ENCODE assay signal across 8 cellular contexts in genomic region chr10:14958872-14959220, GRCh38. TPM values are rescaled to one million over a fixed set of nuclear protein-coding genes. Genes with fewer than 3 reads are reported as not detected.
A peak's percentile ranks its signal among the peaks of the same experiment; 100 is the strongest.
DNase-seq lines count a peak whose midpoint lies in the region; ATAC-seq and TF ChIP-seq lines count a peak whose summit lies in the region.

No MANE protein-coding gene starts in this region.

- peaks cover 0 to 23% of the 10 kb centered on the region in 2 donors for H3K4me1 ChIP-seq in left lung
- peaks cover 4% of the 10 kb centered on the region for H3K4me1 ChIP-seq in testis

- H3K4me1 Mint-ChIP-seq in T-helper 2 cell treated with Interferon-gamma antibody and Interleukin-4, amounts not matched to agents 5 μg/mL and 100 μg/mL, for 36 hours (ENCODE audit: low read depth), result peaks cover 28% of the 10 kb centered on the region

- TF ChIP-seq CTCF in left lung (IDR thresholded peaks at IDR 0.05), result no peak
- no peak for TF ChIP-seq CTCF in testis (IDR thresholded peaks at IDR 0.05)

- DNase-seq in T-helper 2 cell treated with Interferon-gamma antibody and Interleukin-4, amounts not matched to agents 5 μg/mL and 100 μg/mL, for 36 hours (ENCODE audit: low spot score), result no peak
- DNase-seq in T-helper 2 cell (no peak), left lung (no peak), testis (no peak), dedifferentiated amniotic fluid mesenchymal stem cell (ENCODE audit: extremely low spot score) (no peak), 8988T (no peak), SW480 (ENCODE audit: low spot score) (no peak)

- peak overlapping the region; percentile 98 for H3K27ac Mint-ChIP-seq in T-helper 2 cell treated with Interferon-gamma antibody and Interleukin-4, amounts not matched to agents 5 μg/mL and 100 μg/mL, for 36 hours

- H3K27ac ChIP-seq in angular gyrus (ENCODE audit: low read depth, low read length) (peak overlapping the region; percentile 98), left lung (peak overlapping the region; percentile 96), testis (peak overlapping the region; percentile 93 to 98)

- H3K9me3 ChIP-seq in left lung (no peaks in the 10 kb centered on the region), testis (no peaks in the 10 kb centered on the region)

- peak overlapping the region; percentile 80 to 95 for H3K4me3 ChIP-seq in left lung
- peak overlapping the region; percentile 82 for H3K4me3 ChIP-seq in testis

- H3K9me3 Mint-ChIP-seq in T-helper 2 cell treated with Interferon-gamma antibody and Interleukin-4, amounts not matched to agents 5 μg/mL and 100 μg/mL, for 36 hours, result no peaks in the 10 kb centered on the region

- peak overlapping the region; percentile 97 for H3K4me3 Mint-ChIP-seq in T-helper 2 cell treated with Interferon-gamma antibody and Interleukin-4, amounts not matched to agents 5 μg/mL and 100 μg/mL, for 36 hours

- H3K36me3 Mint-ChIP-seq in T-helper 2 cell treated with Interferon-gamma antibody and Interleukin-4, amounts not matched to agents 5 μg/mL and 100 μg/mL, for 36 hours (ENCODE audit: low read depth), result peaks cover 1% of the 10 kb centered on the region

- H3K36me3 ChIP-seq in left lung (no peaks in the 10 kb centered on the region), testis (ENCODE audit: low read depth, missing control alignments) (no peaks in the 10 kb centered on the region)

- no peaks in the 10 kb centered on the region for H3K27me3 ChIP-seq in left lung
- no peaks in the 10 kb centered on the region for H3K27me3 ChIP-seq in testis

- ATAC-seq in left lung, result no peak

- WGBS in testis, 2 donors, result 29 to 32% methylated on average over 12 of the region's 12 CpGs

- H3K27me3 Mint-ChIP-seq in T-helper 2 cell treated with Interferon-gamma antibody and Interleukin-4, amounts not matched to agents 5 μg/mL and 100 μg/mL, for 36 hours (ENCODE audit: low read depth), result no peaks in the 10 kb centered on the region

- intact Hi-C loops in left lung (cut with DNase I), result no loop called here
- intact Hi-C loops in testis (cut with DNase I; ENCODE audit: low total_unique reads), result loop anchor here (10.0 kb wide), 1 partner anchor 136 kb away; the partner anchor contains the start of gene RPP38

- no peak for TF ChIP-seq POLR2A in testis (IDR thresholded peaks at IDR 0.05)

RNA-seq across cellular contexts. Expression of gene MEIG1, which starts 0.3 kb away (rescaled TPM):
- total RNA-seq in left lung (not detected), testis (1 to 10 TPM; 3.6 to 7.8 TPM)
- 33.1 TPM for polyA plus RNA-seq in testis (ENCODE audit: insufficient read depth, low read depth, low replicate concordance)

RNA-seq across cellular contexts. Expression of gene DCLRE1C, which starts 5.0 kb away (rescaled TPM):
- 10 to 100 TPM in 1 of 2 donors, 1 to 10 TPM in 1; 8.3 to 11.0 TPM for total RNA-seq in left lung
- 1 to 10 TPM; 4.6 to 5.1 TPM for total RNA-seq in testis
- 2.2 TPM for polyA plus RNA-seq in testis (ENCODE audit: insufficient read depth, low read depth, low replicate concordance)
